ENCODE assay signal across 13 cellular contexts in the genomic region with DNA sequence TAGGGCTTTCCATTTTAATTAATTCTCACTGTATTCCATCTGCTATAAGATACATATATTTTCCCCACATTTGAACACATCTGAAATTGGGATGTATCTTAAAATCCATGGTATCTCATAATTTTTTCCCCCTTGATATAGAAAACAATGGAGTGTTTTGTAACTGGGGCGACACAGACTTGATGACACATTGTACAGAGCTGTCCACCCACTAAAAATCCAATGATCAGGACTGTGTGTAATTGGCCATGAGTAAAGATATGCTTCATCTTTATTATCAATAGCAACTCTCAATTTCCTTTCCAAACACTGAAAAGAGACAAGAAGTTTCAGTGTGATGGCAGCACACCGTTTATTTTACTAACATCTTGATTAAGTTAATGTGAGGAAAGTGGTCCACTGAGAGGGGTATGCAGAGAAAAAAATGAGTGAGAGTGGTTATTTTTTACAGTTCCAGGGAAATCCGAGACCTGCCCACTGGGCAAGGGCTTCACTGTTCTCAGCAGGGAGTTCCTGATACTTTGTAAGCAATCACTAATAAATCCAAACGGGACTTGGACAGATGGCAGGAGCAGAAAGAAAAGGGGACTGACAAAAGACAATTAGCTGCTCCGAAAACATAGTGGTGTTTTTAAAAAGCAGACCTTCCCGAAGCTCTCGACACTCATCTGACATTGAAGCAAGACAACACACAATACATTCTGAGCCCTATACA.
A peak's percentile ranks its signal among the peaks of the same experiment; 100 is the strongest.
DNase-seq lines count a peak whose midpoint lies in the region; ATAC-seq and TF ChIP-seq lines count a peak whose summit lies in the region.
"Had no signal": no experiment of that assay in that cellular context is flagged by ENCODE, and none has a peak within 500 bp of the region (broad histone marks: within the 10 kb centered on the region; RNA-seq: fewer than 3 reads in every experiment).

No MANE protein-coding gene starts in this region.

- H3K27me3 Mint-ChIP-seq in neural crest cell (ENCODE audit: low read depth), result no peaks in the 10 kb centered on the region

- TF ChIP-seq CTCF in neural crest cell (conservative IDR thresholded peaks at IDR 0.05), result no peak

- H3K27ac Mint-ChIP-seq in neural crest cell (ENCODE audit: unreplicated experiment), result peak overlapping the region; percentile 54

- H3K9me3 Mint-ChIP-seq in neural crest cell, result no peaks in the 10 kb centered on the region

- H3K4me3 Mint-ChIP-seq in neural crest cell, result peak overlapping the region; percentile 4

- peaks cover 58% of the 10 kb centered on the region for H3K4me1 Mint-ChIP-seq in neural crest cell

- DNase-seq in DMS 273 treated with DMSO at 0.1 percent for 48 hours (lab: John Stamatoyannopoulos, UW) (peak; percentile 43), NCI-H1417 treated with DMSO at 0.1 percent for 48 hours (lab: John Stamatoyannopoulos, UW) (peak; percentile 14), astrocyte of the hippocampus (ENCODE audit: low read depth, low spot score) (peak; percentile 44), neural crest cell (ENCODE audit: low read depth, low spot score) (no peak), COLO668 (lab: John Stamatoyannopoulos, UW; ENCODE audit: unreplicated experiment) (no peak), NCI-H187 (lab: John Stamatoyannopoulos, UW) (no peak)
- no peak for DNase-seq in stimulated activated naive CD4-positive, alpha-beta T cell treated with Interleukin-2 at 50 U/mL for 16 hours (lab: John Stamatoyannopoulos, UW)
- DNase-seq: activated T-cell treated with anti-CD3 and anti-CD28 coated beads for 4 hours, colonic mucosa, DMS79 treated with DMSO at 0.1 percent for 48 hours, NCI-H2029 treated with DMSO at 0.1 percent for 48 hours, SHP77 treated with DMSO at 0.1 percent for 48 hours had no signal

- H3K36me3 Mint-ChIP-seq in neural crest cell (ENCODE audit: low read depth), result peaks cover 4% of the 10 kb centered on the region

- ATAC-seq in HG02884 (IDR thresholded peaks at IDR 0.05; ENCODE audit: unreplicated experiment), result no peak

Comparison
In these comparisons a context has a peak if more than half of its experiments do, and no peak if none do; other contexts are left out.
1. DNase-seq: peak in DMS 273 treated with DMSO at 0.1 percent for 48 hours (single experiment), NCI-H1417 treated with DMSO at 0.1 percent for 48 hours (single experiment) and astrocyte of the hippocampus (single experiment); none in neural crest cell (single experiment), COLO668 (single experiment), stimulated activated naive CD4-positive, alpha-beta T cell treated with Interleukin-2 at 50 U/mL for 16 hours (single experiment) and NCI-H187 (0 of 2).